Comparison of ENCODE assay signal across 17 cellular contexts in the genomic region with DNA sequence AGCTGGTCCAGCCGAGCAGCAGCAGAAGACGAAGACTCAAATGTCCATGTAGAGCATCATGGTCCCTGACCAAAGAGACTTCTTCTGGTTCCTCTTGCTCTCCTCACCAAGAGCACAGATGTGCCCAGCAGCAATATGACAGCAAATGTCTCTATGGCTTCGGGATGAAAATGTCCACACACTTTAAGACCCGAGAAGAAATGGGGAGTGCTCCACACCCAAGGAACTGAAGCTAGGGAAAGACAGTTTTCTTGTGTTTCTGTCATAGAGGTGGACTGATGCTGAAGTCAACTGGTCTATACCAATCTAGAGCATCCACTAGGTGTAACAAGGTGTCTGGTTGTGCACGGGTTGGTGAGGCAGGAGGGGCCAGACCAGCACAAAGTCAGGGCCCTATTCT. TPM values are rescaled to one million over a fixed set of nuclear protein-coding genes. Genes with fewer than 3 reads are reported as not detected.
DNase-seq lines count a peak whose midpoint lies in the region; ATAC-seq and TF ChIP-seq lines count a peak whose summit lies in the region.
"Had no signal": no experiment of that assay in that cellular context is flagged by ENCODE, and none has a peak within 500 bp of the region (broad histone marks: within the 10 kb centered on the region; RNA-seq: fewer than 3 reads in every experiment).

No MANE protein-coding gene starts in this region.

- peaks cover 55% of the 10 kb centered on the region for H3K36me3 ChIP-seq in OCI-LY7 (ENCODE audit: insufficient read depth, low read length)

- H3K9me3 ChIP-seq in OCI-LY7 (ENCODE audit: low read length) = no peaks in the 10 kb centered on the region
- H3K9me3 ChIP-seq: BLaER1, HAP-1 had no signal

- H4K20me1 ChIP-seq in OCI-LY7 (ENCODE audit: insufficient read depth, low read length) = no peaks in the 10 kb centered on the region

- H2AFZ ChIP-seq in OCI-LY7 (ENCODE audit: low read length) = no peak overlapping the region
- H2AFZ ChIP-seq: GM23248 had no signal

- no peak overlapping the region for H3K4me3 Mint-ChIP-seq in central memory CD8-positive, alpha-beta T cell
- H3K4me3 Mint-ChIP-seq in WTC11 (no peak overlapping the region), HFFc6 (no peak overlapping the region)
- H3K4me3 Mint-ChIP-seq: CD14-positive monocyte; CD4-positive, alpha-beta memory T cell had no signal

- no peak overlapping the region for H3K27ac ChIP-seq in OCI-LY7 (ENCODE audit: low read depth, low read length, poor library complexity, severe bottlenecking)
- H3K27ac ChIP-seq: BLaER1, GM23248 had no signal

- TF ChIP-seq CTCF in OCI-LY7 (conservative IDR thresholded peaks at IDR 0.05; ENCODE audit: low read length) = no peak
- TF ChIP-seq CTCF in WTC11 (IDR thresholded peaks at IDR 0.05) = no peak
- no peak for TF ChIP-seq CTCF in HFFc6 (IDR thresholded peaks at IDR 0.05)

- POLR2A ChIA-PET in OCI-LY7 (lab: Charles Lee) (interaction anchor here (0.6 kb wide), 1 partner anchor 100 kb away, joined by 5 read pairs; no protein-coding TSS in a partner anchor), WTC11 (lab: Charles Lee) (no interaction called here)

- no peak overlapping the region for H3K4me2 ChIP-seq in OCI-LY7 (ENCODE audit: low read length)
- H3K4me2 ChIP-seq: BLaER1 had no signal

- ATAC-seq in central memory CD8-positive, alpha-beta T cell (replicated peaks; ENCODE audit: extremely low read depth, poor library complexity, severe bottlenecking) = no peak
- ATAC-seq in WTC11 = no peak
- ATAC-seq: GM12878 had no signal

- no peaks in the 10 kb centered on the region for H3K9me3 Mint-ChIP-seq in central memory CD8-positive, alpha-beta T cell
- H3K9me3 Mint-ChIP-seq in WTC11 (no peaks in the 10 kb centered on the region), HFFc6 (no peaks in the 10 kb centered on the region)
- H3K9me3 Mint-ChIP-seq: CD4-positive, alpha-beta memory T cell had no signal

- CTCF ChIA-PET in OCI-LY7 (lab: Charles Lee; ENCODE audit: unreplicated experiment) = no interaction called here
- CTCF ChIA-PET in WTC11 (lab: Charles Lee) = no interaction called here

- peaks cover 43% of the 10 kb centered on the region for H3K36me3 Mint-ChIP-seq in central memory CD8-positive, alpha-beta T cell (ENCODE audit: insufficient read depth)
- H3K36me3 Mint-ChIP-seq in WTC11 (peaks cover 30% of the 10 kb centered on the region), HFFc6 (ENCODE audit: low read depth) (peaks cover 27% of the 10 kb centered on the region)

- H3K4me3 ChIP-seq in OCI-LY7 (ENCODE audit: low read depth, low read length, poor library complexity, severe bottlenecking) = no peak overlapping the region
- H3K4me3 ChIP-seq: BLaER1, GM12878, GM23248, HAP-1 had no signal

- peak overlapping the region; percentile 64 for H3K27ac Mint-ChIP-seq in central memory CD8-positive, alpha-beta T cell (ENCODE audit: low read depth)
- H3K27ac Mint-ChIP-seq in WTC11 (no peak overlapping the region), HFFc6 (no peak overlapping the region)

- BruUV-seq in OCI-LY7 (replicated peaks; lab: Mats Ljungman, UMichigan) = TSS peak; percentile 73

- H3K27me3 Mint-ChIP-seq in central memory CD8-positive, alpha-beta T cell = no peaks in the 10 kb centered on the region
- H3K27me3 Mint-ChIP-seq in WTC11 (ENCODE audit: low read depth) (no peaks in the 10 kb centered on the region), HFFc6 (ENCODE audit: insufficient read depth) (peaks cover 2% of the 10 kb centered on the region)
- H3K27me3 Mint-ChIP-seq: CD4-positive, alpha-beta memory T cell had no signal

- DNase-seq in activated CD8-positive, alpha-beta memory T cell treated with anti-CD3 and anti-CD28 coated beads, Interleukin-2, amount 50 U/mL, for 48 hours = peak; percentile 30
- no peak for DNase-seq in activated CD8-positive, alpha-beta memory T cell treated with anti-CD3 and anti-CD28 coated beads for 24 hours
- DNase-seq in OCI-LY7 (ENCODE audit: low spot score) (no peak), WTC11 (ENCODE audit: low spot score) (no peak), OCI-M1 (lab: John Stamatoyannopoulos, UW) (no peak), HFFc6 (no peak)
- DNase-seq in central memory CD8-positive, alpha-beta T cell (ENCODE audit: low spot score in 2 of 2) = no peak
- DNase-seq: 8988T; CD4-positive, alpha-beta memory T cell; DMS153; DMS79; EL; GM23248 had no signal

- peaks cover 5% of the 10 kb centered on the region for H3K79me2 ChIP-seq in OCI-LY7 (ENCODE audit: insufficient read depth, low read depth, low read length)

- intact Hi-C loops in OCI-LY7 (cut with micrococcal nuclease; ENCODE audit: unreplicated experiment) = loop anchor here (10.0 kb wide), 1 partner anchor 104 kb away; no protein-coding TSS in a partner anchor

- H3K4me1 Mint-ChIP-seq in central memory CD8-positive, alpha-beta T cell = peaks cover 6% of the 10 kb centered on the region
- 0 out of 2 replicates have a peak, but pooled peaks cover 3% of the 10 kb centered on the region for H3K4me1 Mint-ChIP-seq in WTC11
- peaks cover 6% of the 10 kb centered on the region for H3K4me1 Mint-ChIP-seq in HFFc6 (ENCODE audit: low read depth)
- H3K4me1 Mint-ChIP-seq: CD14-positive monocyte had no signal

- no peaks in the 10 kb centered on the region for H3K9me2 ChIP-seq in OCI-LY7 (ENCODE audit: insufficient read depth, low read length)

- H3K4me1 ChIP-seq in OCI-LY7 (ENCODE audit: insufficient read depth, low read length, poor library complexity, severe bottlenecking) = peaks cover 4% of the 10 kb centered on the region

TF ChIP-seq in WTC11, 78 proteins besides CTCF, POLR2A, EP300 and RAD21 (continues in another document):
- TF ChIP-seq STAT6 (CRISPR knock-in tag; conservative IDR thresholded peaks at IDR 0.05; ENCODE audit: low read depth) (no peak), ESRRA (CRISPR knock-in tag; IDR thresholded peaks at IDR 0.05; ENCODE audit: borderline replicate concordance) (no peak), CBFB (CRISPR knock-in tag; IDR thresholded peaks at IDR 0.05; ENCODE audit: low read depth) (no peak), E2F1 (CRISPR knock-in tag; IDR thresholded peaks at IDR 0.05) (no peak), ZNF232 (CRISPR knock-in tag; IDR thresholded peaks at IDR 0.05) (no peak), ZNF219 (CRISPR knock-in tag; IDR thresholded peaks at IDR 0.05; ENCODE audit: borderline replicate concordance) (no peak), NR3C1 (CRISPR knock-in tag; conservative IDR thresholded peaks at IDR 0.05; ENCODE audit: low read depth) (no peak), JUN (CRISPR knock-in tag; IDR thresholded peaks at IDR 0.05) (no peak)

RNA-seq across cellular contexts. Expression of gene CPNE1, which starts 4.5 kb away (rescaled TPM):
- total RNA-seq in OCI-LY7 (2014; rRNA removed; shearing (Covaris generic)) = 83.3 and 83.7 TPM in 2 replicates
- 193 and 202 TPM in 2 replicates for total RNA-seq in OCI-LY7 (2022)
- total RNA-seq in WTC11 (2021) = 287 to 312 TPM (median 299 TPM) in 3 replicates
- 100 to 1,000 TPM; 200 to 230 (median 213) TPM for total RNA-seq in HFFc6 (2021; fragmentation: NEBNext Ultra II Directional; extraction: Animal tissue kit (Norgen Biotek cat#: 25700))

RNA-seq across cellular contexts. Expression of gene RBM12, which starts 4.5 kb away (rescaled TPM):
- 63.8 and 66.3 TPM in 2 replicates for total RNA-seq in OCI-LY7 (2014; rRNA removed; shearing (Covaris generic))
- total RNA-seq in OCI-LY7 (2022) (152 and 160 TPM in 2 replicates), WTC11 (2021) (125 to 163 TPM (median 160 TPM) in 3 replicates)
- total RNA-seq in HFFc6 (2021; fragmentation: NEBNext Ultra II Directional; extraction: Animal tissue kit (Norgen Biotek cat#: 25700)) = 10 to 100 TPM; 61.5 to 85.3 (median 78.7) TPM

RNA-seq across cellular contexts. Expression of gene NFS1, which starts 29.9 kb away (rescaled TPM):
- total RNA-seq in OCI-LY7 (2014; rRNA removed; shearing (Covaris generic)) = 32.8 and 56.2 TPM in 2 replicates
- 41.3 and 43.4 TPM in 2 replicates for total RNA-seq in OCI-LY7 (2022)
- total RNA-seq in WTC11 (2021) = 36.1 to 39.8 TPM (median 36.8 TPM) in 3 replicates
- 10 to 100 TPM; 28.6 to 40.6 (median 34.6) TPM for total RNA-seq in HFFc6 (2021; fragmentation: NEBNext Ultra II Directional; extraction: Animal tissue kit (Norgen Biotek cat#: 25700))

RNA-seq across cellular contexts. Expression of gene ROMO1, which starts 30.0 kb away (rescaled TPM):
- total RNA-seq in OCI-LY7 (2014; rRNA removed; shearing (Covaris generic)) = 393 and 411 TPM in 2 replicates
- 109 and 164 TPM in 2 replicates for total RNA-seq in OCI-LY7 (2022)
- total RNA-seq in WTC11 (2021) = 213 to 249 TPM (median 245 TPM) in 3 replicates
- total RNA-seq in HFFc6 (2021; fragmentation: NEBNext Ultra II Directional; extraction: Animal tissue kit (Norgen Biotek cat#: 25700)) = 100 to 1,000 TPM; 158 to 236 (median 195) TPM

RNA-seq across cellular contexts. Expression of gene SPAG4, which starts 53.6 kb away (rescaled TPM):
- 12.1 and 24.7 TPM in 2 replicates for total RNA-seq in OCI-LY7 (2014; rRNA removed; shearing (Covaris generic))
- total RNA-seq in OCI-LY7 (2022) (58.2 and 64.2 TPM in 2 replicates), WTC11 (2021) (3.5 to 8.6 TPM (median 8.4 TPM) in 3 replicates)
- total RNA-seq in HFFc6 (2021; fragmentation: NEBNext Ultra II Directional; extraction: Animal tissue kit (Norgen Biotek cat#: 25700)) = 1 to 10 TPM; 2.2 to 3.6 (median 2.8) TPM
